1 cellular context compared by ENCODE assay signal in genomic region chr9:36006541-36006940, GRCh38.
TF ChIP-seq lines count a peak whose summit lies in the region.

No MANE protein-coding gene starts in this region.

TF ChIP-seq in GM12878, 131 proteins besides CTCF, POLR2A, EP300 and RAD21:
- 0 out of 4 replicates have a peak, but pooled peaks of 1 of the 2 experiments have one; percentile 15 for TF ChIP-seq IKZF2 (IDR thresholded peaks at IDR 0.05)
- peak; percentile 93 for TF ChIP-seq SPI1 (IDR thresholded peaks at IDR 0.05; ENCODE audit: borderline replicate concordance, insufficient read depth, low read depth, low read length)
- TF ChIP-seq SMARCA5 (IDR thresholded peaks at IDR 0.05) = no peak
TF ChIP-seq in GM12878: peak in this region for 2.
